In the genomic region with DNA sequence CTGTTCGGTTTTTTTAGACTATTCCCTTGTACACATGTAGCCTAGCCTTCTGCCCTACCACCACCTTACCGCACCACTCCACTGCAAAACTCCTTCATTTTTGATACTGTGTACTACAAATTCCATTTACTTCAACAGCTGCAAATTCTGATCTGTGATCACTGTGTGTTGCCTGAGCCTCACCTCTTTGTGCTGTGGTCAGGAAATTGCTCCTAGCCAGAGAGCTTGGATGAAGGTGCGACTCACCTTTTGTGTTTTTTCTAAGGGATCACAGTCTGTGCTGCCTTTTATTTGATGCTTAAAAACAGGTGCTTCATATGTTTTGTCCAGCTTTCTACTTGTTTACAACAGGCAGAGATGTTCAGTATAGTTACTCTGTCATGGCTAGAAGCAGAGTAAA, we compare ENCODE assay signal across 15 cellular contexts. TPM values are rescaled to one million over a fixed set of nuclear protein-coding genes. Genes with fewer than 3 reads are reported as not detected.
A peak's percentile ranks its signal among the peaks of the same experiment; 100 is the strongest.
DNase-seq lines count a peak whose midpoint lies in the region; ATAC-seq, FAIRE-seq and TF ChIP-seq lines count a peak whose summit lies in the region.
"Had no signal": no experiment of that assay in that cellular context is flagged by ENCODE, and none has a peak within 500 bp of the region (broad histone marks: within the 10 kb centered on the region; RNA-seq: fewer than 3 reads in every experiment).

No MANE protein-coding gene starts in this region.

- CTCF ChIA-PET in activated B cell treated with CpG ODN at 0.5 μM for 24 hours (lab: Charles Lee): interaction anchor here (1.1 kb wide), 1 partner anchor 120 kb away, joined by 3 read pairs; the partner anchor contains the start of gene CEP120

- FAIRE-seq in keratinocyte (lab: Jason Lieb, UNC): peak; percentile 70

- POLR2A ChIA-PET in activated B cell treated with CpG ODN at 0.5 μM for 24 hours (lab: Charles Lee): interaction anchor here (0.6 to 1.6 kb wide), 5 partner anchors 8 to 31 kb away, joined by 3 to 9 read pairs (median 4); partner anchors contain the start of gene CSNK1G3

- intact Hi-C loops in natural killer cell (cut with micrococcal nuclease) (no loop called here), activated B cell treated with CpG ODN at 0.5 μM for 24 hours (cut with micrococcal nuclease) (loop anchor here (2.0 kb wide), 2 partner anchors 13 to 17 kb away; no protein-coding TSS in a partner anchor)

- peaks cover 8% of the 10 kb centered on the region for H4K20me1 ChIP-seq in keratinocyte (ENCODE audit: control insufficient read depth, extremely low read depth, insufficient read depth, low read length)

- no peak for TF ChIP-seq CTCF in natural killer cell (IDR thresholded peaks at IDR 0.05)
- no peak for TF ChIP-seq CTCF in activated B cell treated with CpG ODN at 0.5 μM for 24 hours (IDR thresholded peaks at IDR 0.05)
- no peak for TF ChIP-seq CTCF in keratinocyte (optimal IDR thresholded peaks at IDR 0.05 in 1 of 3, IDR thresholded peaks at IDR 0.05 in 1 of 3, conservative IDR thresholded peaks at IDR 0.05 in 1 of 3; ENCODE audit: extremely low read depth in 1 of 3, insufficient read depth in 2 of 3, low read length in 3 of 3)
- no peak for TF ChIP-seq CTCF in BE2C (IDR thresholded peaks at IDR 0.05; ENCODE audit: low read depth, low read length)

- no peak overlapping the region for H2AFZ ChIP-seq in keratinocyte (ENCODE audit: control insufficient read depth, low read length)

- no peaks in the 10 kb centered on the region for H3K9me3 Mint-ChIP-seq in natural killer cell
- H3K9me3 Mint-ChIP-seq in natural killer cell treated with Interleukin-12 subunit alpha and Interleukin-12 subunit beta and Interleukin-15 and Interleukin-18, amount 100 ng/mL, for 72 hours: no peaks in the 10 kb centered on the region
- H3K9me3 Mint-ChIP-seq in activated B cell treated with CpG ODN at 0.5 μM for 24 hours: no peaks in the 10 kb centered on the region

- H3K9me3 ChIP-seq in keratinocyte (ENCODE audit: control insufficient read depth, low read depth, low read length) (no peaks in the 10 kb centered on the region), BE2C (no peaks in the 10 kb centered on the region)
- H3K9me3 ChIP-seq: left lung, Peyer's patch had no signal

- H3K4me3 ChIP-seq in keratinocyte (ENCODE audit: control insufficient read depth in 2 of 3, extremely low read depth in 1 of 3, insufficient read depth in 2 of 3, low read depth in 1 of 3, low read length in 3 of 3) (no peak overlapping the region), BE2C (ENCODE audit: low read depth, low read length) (no peak overlapping the region)
- H3K4me3 ChIP-seq: left lung, Peyer's patch had no signal

- H3K36me3 ChIP-seq in keratinocyte (ENCODE audit: control insufficient read depth in 2 of 2, extremely low read depth in 1 of 2, insufficient read depth in 2 of 2, low read length in 2 of 2) (no peaks in the 10 kb centered on the region), BE2C (no peaks in the 10 kb centered on the region)
- H3K36me3 ChIP-seq: left lung, Peyer's patch, WERI-Rb-1 had no signal

- H3K9me1 ChIP-seq in keratinocyte (ENCODE audit: control insufficient read depth, extremely low read depth, insufficient read depth, low read length): peaks cover 3% of the 10 kb centered on the region

- DNase-seq in natural killer cell: no peak
- DNase-seq in natural killer cell treated with Interleukin-12 subunit alpha and Interleukin-12 subunit beta and Interleukin-15 and Interleukin-18, amount 100 ng/mL, for 72 hours (ENCODE audit: low spot score): no peak
- no peak for DNase-seq in activated B cell treated with CpG ODN at 0.5 μM for 24 hours
- no peak for DNase-seq in keratinocyte (ENCODE audit: low read depth, low spot score)
- no peak for DNase-seq in BE2C
- no peak for DNase-seq in stimulated activated CD4-positive, alpha-beta T cell treated with anti-CD3 and anti-CD28 coated beads, Interleukin-2, amount 100 ng/mL, for 48 hours
- DNase-seq: hypothalamus, KG1, left lung, NCI-H1417 treated with DMSO at 0.1 percent for 48 hours, Peyer's patch, substantia nigra, WERI-Rb-1 had no signal

- no peaks in the 10 kb centered on the region for H3K36me3 Mint-ChIP-seq in natural killer cell
- H3K36me3 Mint-ChIP-seq in natural killer cell treated with Interleukin-12 subunit alpha and Interleukin-12 subunit beta and Interleukin-15 and Interleukin-18, amount 100 ng/mL, for 72 hours: no peaks in the 10 kb centered on the region
- H3K36me3 Mint-ChIP-seq in activated B cell treated with CpG ODN at 0.5 μM for 24 hours (ENCODE audit: low read depth): peaks cover 8% of the 10 kb centered on the region

- H3K4me1 ChIP-seq in keratinocyte (ENCODE audit: control insufficient read depth, extremely low read depth, insufficient read depth, low read length): peaks cover 10% of the 10 kb centered on the region
- H3K4me1 ChIP-seq in BE2C: peaks cover 3% of the 10 kb centered on the region
- H3K4me1 ChIP-seq: left lung, Peyer's patch had no signal

- no peak overlapping the region for H3K4me2 ChIP-seq in keratinocyte (ENCODE audit: control insufficient read depth, extremely low read depth, insufficient read depth, low read depth, low read length)

- no peak overlapping the region for H3K9ac ChIP-seq in keratinocyte (ENCODE audit: control insufficient read depth, extremely low read depth, insufficient read depth, low read length)

- H3K27me3 Mint-ChIP-seq in natural killer cell (ENCODE audit: low read depth in 2 of 2): no peaks in the 10 kb centered on the region
- no peaks in the 10 kb centered on the region for H3K27me3 Mint-ChIP-seq in natural killer cell treated with Interleukin-12 subunit alpha and Interleukin-12 subunit beta and Interleukin-15 and Interleukin-18, amount 100 ng/mL, for 72 hours
- H3K27me3 Mint-ChIP-seq in activated B cell treated with CpG ODN at 0.5 μM for 24 hours: no peaks in the 10 kb centered on the region

- H3K27me3 ChIP-seq in keratinocyte (ENCODE audit: control insufficient read depth, extremely low read depth, insufficient read depth, low read length) (no peaks in the 10 kb centered on the region), BE2C (no peaks in the 10 kb centered on the region)
- H3K27me3 ChIP-seq: left lung, Peyer's patch had no signal

- H3K27ac ChIP-seq in keratinocyte (ENCODE audit: control insufficient read depth, insufficient read depth, low read length): no peak overlapping the region
- H3K27ac ChIP-seq: left lung, Peyer's patch, WERI-Rb-1 had no signal

- ATAC-seq in natural killer cell (peak in 1 of 3 donors; percentile 16), activated B cell treated with CpG ODN at 0.5 μM for 24 hours (ENCODE audit: low read depth) (no peak), HG03097 (IDR thresholded peaks at IDR 0.05; ENCODE audit: low FRiP score, unreplicated experiment) (no peak), GM21619 (IDR thresholded peaks at IDR 0.05; ENCODE audit: unreplicated experiment) (no peak)
- no peak for ATAC-seq in natural killer cell treated with Interleukin-12 subunit alpha and Interleukin-12 subunit beta and Interleukin-15 and Interleukin-18, amount 100 ng/mL, for 72 hours
- ATAC-seq: left lung had no signal

- H3K79me2 ChIP-seq in keratinocyte (ENCODE audit: control insufficient read depth, insufficient read depth, low read length): peaks cover 68% of the 10 kb centered on the region

- H3K4me1 Mint-ChIP-seq in natural killer cell: peaks cover 54 to 71% of the 10 kb centered on the region in 2 donors
- H3K4me1 Mint-ChIP-seq in natural killer cell treated with Interleukin-12 subunit alpha and Interleukin-12 subunit beta and Interleukin-15 and Interleukin-18, amount 100 ng/mL, for 72 hours (ENCODE audit: low read depth in 2 of 2): peaks cover 34 to 46% of the 10 kb centered on the region in 2 donors
- H3K4me1 Mint-ChIP-seq in activated B cell treated with CpG ODN at 0.5 μM for 24 hours: peaks cover 69% of the 10 kb centered on the region

- dilution Hi-C loops in keratinocyte (cut with MboI; ENCODE audit: extremely low pct_ligation_motif_present, low sequenced_read_pairs): no loop called here

- H3K27ac Mint-ChIP-seq in natural killer cell (peak overlapping the region; percentile 30 to 60), activated B cell treated with CpG ODN at 0.5 μM for 24 hours (peak overlapping the region; percentile 54)
- H3K27ac Mint-ChIP-seq in natural killer cell treated with Interleukin-12 subunit alpha and Interleukin-12 subunit beta and Interleukin-15 and Interleukin-18, amount 100 ng/mL, for 72 hours: peak overlapping the region in 1 of 2 donors; percentile 13

- H3K4me3 Mint-ChIP-seq in natural killer cell: no peak overlapping the region
- no peak overlapping the region for H3K4me3 Mint-ChIP-seq in natural killer cell treated with Interleukin-12 subunit alpha and Interleukin-12 subunit beta and Interleukin-15 and Interleukin-18, amount 100 ng/mL, for 72 hours
- no peak overlapping the region for H3K4me3 Mint-ChIP-seq in activated B cell treated with CpG ODN at 0.5 μM for 24 hours

RNA-seq across cellular contexts. Expression of gene CSNK1G3, which starts 31.5 kb away (rescaled TPM):
- total RNA-seq in natural killer cell (100 to 1,000 TPM in 2 of 3 donors, 10 to 100 TPM in 1; 96.7 to 111 (median 101) TPM), activated B cell treated with CpG ODN at 0.5 μM for 24 hours (79.9 and 82.7 TPM in 2 replicates)
- 10 to 100 TPM; 34.3 to 35.4 TPM for total RNA-seq in natural killer cell treated with Interleukin-12 subunit alpha and Interleukin-12 subunit beta and Interleukin-15 and Interleukin-18, amount 100 ng/mL, for 72 hours
- polyA plus RNA-seq in keratinocyte: 18.3 to 34.0 TPM (median 22.2 TPM) in 3 replicates
- 54.2 TPM for polyA plus RNA-seq in keratinocyte (2011; ENCODE audit: low read depth)
- polyA plus RNA-seq in keratinocyte (2011; cell fraction: cytosol; rRNA removed): 17.8 and 33.8 TPM in 2 replicates
- 20.2 and 24.0 TPM in 2 replicates for polyA plus RNA-seq in keratinocyte (2011; cell fraction: nucleus; rRNA removed)
- 19.3 and 23.2 TPM in 2 replicates for polyA plus RNA-seq in keratinocyte (2012; ENCODE audit: low replicate concordance)
- polyA minus RNA-seq in keratinocyte: 6.5 to 48.5 TPM (median 19.2 TPM) in 3 replicates
- 61.4 TPM for polyA minus RNA-seq in keratinocyte (2011; cell fraction: cytosol; rRNA and poly(A)+ RNA removed)
- 21.7 and 39.4 TPM in 2 replicates for polyA minus RNA-seq in keratinocyte (2011; cell fraction: nucleus; rRNA and poly(A)+ RNA removed)
- 19.1 TPM for polyA plus RNA-seq in BE2C (2012; ENCODE audit: insufficient read depth, insufficient read length, low read depth)
